18 cellular contexts compared by ENCODE assay signal in genomic region chr5:30100929-30101328, GRCh38.
DNase-seq lines count a peak whose midpoint lies in the region; ATAC-seq, FAIRE-seq and TF ChIP-seq lines count a peak whose summit lies in the region.
"Had no signal": no experiment of that assay in that cellular context is flagged by ENCODE, and none has a peak within 500 bp of the region (broad histone marks: within the 10 kb centered on the region; RNA-seq: fewer than 3 reads in every experiment).

No MANE protein-coding gene starts in this region.

- H3K4ac ChIP-seq in H1 (replicated peaks; ENCODE audit: insufficient read length, low read depth, low read length), result no peak overlapping the region

- H4K8ac ChIP-seq in H1 (ENCODE audit: extremely low read depth, insufficient read depth, low read length), result no peak overlapping the region

- TF ChIP-seq POLR2A in H1 (IDR thresholded peaks at IDR 0.05; ENCODE audit: control extremely low read depth in 1 of 2, low read depth in 2 of 2, low read length in 2 of 2), result no peak

- H3K27me3 ChIP-seq in ACC112 (ENCODE audit: insufficient read depth, low read length), result no peaks in the 10 kb centered on the region
- H3K27me3 ChIP-seq in H1 (replicated peaks in 1 of 4; ENCODE audit: control insufficient read depth in 3 of 4, extremely low read depth in 1 of 4, insufficient read depth in 3 of 4, low read length in 3 of 4), result no peaks in the 10 kb centered on the region
- H3K27me3 ChIP-seq: right atrium auricular region, suprapubic skin, vagina had no signal

- TF ChIP-seq EP300 in H1 (IDR thresholded peaks at IDR 0.05; ENCODE audit: borderline replicate concordance in 1 of 2, low read depth in 2 of 2, low read length in 2 of 2), result no peak

- H3K4me3 ChIP-seq in ACC112 (ENCODE audit: low read depth, low read length) (no peak overlapping the region), HEK293 (ENCODE audit: low read depth, low read length) (no peak overlapping the region), H1 (ENCODE audit: extremely low read depth in 1 of 4, insufficient read depth in 2 of 4, low read depth in 3 of 4, low read length in 4 of 4) (no peak overlapping the region)
- H3K4me3 ChIP-seq: lower lobe of right lung, right atrium auricular region, suprapubic skin, vagina had no signal

- CTCF ChIA-PET in HEK293 (lab: Yijun Ruan, JAX), result interaction anchor here (0.5 kb wide), 1 partner anchor 1207 kb away, joined by 5 read pairs; no protein-coding TSS in a partner anchor
- CTCF ChIA-PET in H1 (lab: Charles Lee; ENCODE audit: partially characterized antibody), result no interaction called here

- no peak overlapping the region for H3K9ac ChIP-seq in H1 (replicated peaks in 1 of 4; ENCODE audit: extremely low read depth in 1 of 4, low read depth in 3 of 4, low read length in 3 of 4)

- H3K23ac ChIP-seq in H1 (ENCODE audit: insufficient read length), result no peak overlapping the region

- peak overlapping the region; percentile 74; the same call in 1 of the 2 replicates for H2BK5ac ChIP-seq in H1 (ENCODE audit: low read depth, low read length)

- H3K56ac ChIP-seq in H1 (replicated peaks; ENCODE audit: insufficient read length, low read depth, low read length), result no peak overlapping the region

- H4K91ac ChIP-seq in H1 (replicated peaks; ENCODE audit: insufficient read length, low read length), result peak overlapping the region; percentile 25

- H2AFZ ChIP-seq in ACC112 (ENCODE audit: low read length, unreplicated experiment), result no peak overlapping the region
- peak overlapping the region; percentile 30 for H2AFZ ChIP-seq in H1 (ENCODE audit: low read length)

- no peaks in the 10 kb centered on the region for H3K79me1 ChIP-seq in H1 (ENCODE audit: low read depth, low read length)

- TF ChIP-seq RAD21 in H1 (IDR thresholded peaks at IDR 0.05 in 1 of 2, conservative IDR thresholded peaks at IDR 0.05 in 1 of 2; ENCODE audit: low read depth in 2 of 2, low read length in 2 of 2), result no peak

- no peak overlapping the region for H2BK15ac ChIP-seq in H1 (ENCODE audit: low read length)

- no peak overlapping the region for H2AK5ac ChIP-seq in H1 (ENCODE audit: low read depth, low read length)

- no peak overlapping the region for H2BK12ac ChIP-seq in H1 (ENCODE audit: low read depth, low read length)

- no peak for ATAC-seq in Right ventricle myocardium superior (ENCODE audit: poor library complexity)
- ATAC-seq: activated CD4-positive, alpha-beta T cell treated with anti-CD3 and anti-CD28 coated beads for 36 hours; lower lobe of right lung had no signal

- POLR2A ChIA-PET in HEK293 (lab: Yijun Ruan, JAX), result no interaction called here
- POLR2A ChIA-PET in H1 (lab: Charles Lee; ENCODE audit: partially characterized antibody), result no interaction called here

- H3K9me3 ChIP-seq in HEK293 (ENCODE audit: control insufficient read depth, insufficient read depth, low read depth, low read length) (no peaks in the 10 kb centered on the region), H1 (ENCODE audit: insufficient read depth in 2 of 2, low read depth in 1 of 2, low read length in 1 of 2) (no peaks in the 10 kb centered on the region)
- H3K9me3 ChIP-seq: lower lobe of right lung, right atrium auricular region, suprapubic skin, vagina had no signal

- no peak for FAIRE-seq in H1 (lab: Jason Lieb, UNC)
- FAIRE-seq: islet of Langerhans had no signal

- H3K79me2 ChIP-seq in ACC112 (ENCODE audit: control insufficient read depth, insufficient read depth, low read length, unreplicated experiment), result no peaks in the 10 kb centered on the region
- no peaks in the 10 kb centered on the region for H3K79me2 ChIP-seq in H1 (ENCODE audit: control insufficient read depth in 1 of 2, insufficient read depth in 2 of 2, low read length in 2 of 2)

- H3K18ac ChIP-seq in H1 (ENCODE audit: extremely low read depth, low read length), result peak overlapping the region; percentile 52; the same call in 1 of the 2 replicates

- H4K5ac ChIP-seq in H1 (ENCODE audit: insufficient read length, low read depth, low read length), result peak overlapping the region; percentile 62

- no peak overlapping the region for H3K14ac ChIP-seq in H1 (ENCODE audit: insufficient read length)

- H2BK20ac ChIP-seq in H1 (ENCODE audit: low read length), result peak overlapping the region; percentile 84; the same call in 1 of the 2 replicates

- intact Hi-C loops in Right ventricle myocardium superior (cut with DNase I), result no loop called here

- WGBS in H1 (ENCODE audit: extremely low coverage in 1 of 2, insufficient coverage in 1 of 2, insufficient read length in 1 of 2, insufficient replicate concordance in 2 of 2, low coverage in 1 of 2, low lambda C conversion rate in 2 of 2, missing lambda C conversion rate in 1 of 2), 2 experiments, result 100% methylated on average over 2 of the region's 2 CpGs; no CpG with 5 or more reads in 1 of the 2 experiments

- peak overlapping the region; percentile 77 for H3K27ac ChIP-seq in ACC112 (ENCODE audit: low read depth, low read length)
- H3K27ac ChIP-seq in HEK293 (ENCODE audit: extremely low read depth, low read depth, low read length), result no peak overlapping the region
- H3K27ac ChIP-seq in H1 (ENCODE audit: low read depth, low read length), result no peak overlapping the region
- H3K27ac ChIP-seq: lower lobe of right lung, right atrium auricular region, suprapubic skin, vagina had no signal

- no peaks in the 10 kb centered on the region for H4K20me1 ChIP-seq in H1 (replicated peaks in 1 of 2; ENCODE audit: control insufficient read depth in 1 of 2, insufficient read depth in 2 of 2, low read length in 2 of 2)

- TF ChIP-seq CTCF in HEK293 (tag by site-specific recombination; IDR thresholded peaks at IDR 0.05) (no peak), H1 (IDR thresholded peaks at IDR 0.05; ENCODE audit: control extremely low read depth in 1 of 3, insufficient read depth in 1 of 3, low read depth in 1 of 3, low read length in 3 of 3) (no peak)

- peak overlapping the region; percentile 80 for H2BK120ac ChIP-seq in H1 (replicated peaks; ENCODE audit: low read depth, low read length)

- H3K36me3 ChIP-seq in ACC112 (ENCODE audit: insufficient read depth, low read length), result no peaks in the 10 kb centered on the region
- H3K36me3 ChIP-seq in HEK293 (ENCODE audit: control insufficient read depth in 2 of 2, insufficient read depth in 1 of 2, low read length in 2 of 2), result no peaks in the 10 kb centered on the region
- H3K36me3 ChIP-seq in H1 (ENCODE audit: control insufficient read depth in 2 of 4, insufficient read depth in 4 of 4, low read length in 3 of 4), result no peaks in the 10 kb centered on the region
- H3K36me3 ChIP-seq: lower lobe of right lung, right atrium auricular region, suprapubic skin, vagina had no signal

- no peaks in the 10 kb centered on the region for H3K23me2 ChIP-seq in H1 (ENCODE audit: low read depth, low read length)

- DNase-seq in NCI-H774 (lab: John Stamatoyannopoulos, UW) (peak; percentile 51), H1 (ENCODE audit: low read depth in 1 of 2, low spot score in 2 of 2) (no peak), OCI-M1 (lab: John Stamatoyannopoulos, UW) (no peak), Right ventricle myocardium superior (no peak), iPS-NIHi11 (ENCODE audit: low spot score) (no peak)
- DNase-seq in activated CD8-positive, alpha-beta memory T cell treated with anti-CD3 and anti-CD28 coated beads, Interleukin-2, amount 50 U/mL, for 4 hours, result no peak
- DNase-seq: activated CD4-positive, alpha-beta T cell treated with anti-CD3 and anti-CD28 coated beads for 36 hours; activated naive CD8-positive, alpha-beta T cell treated with anti-CD3 and anti-CD28 coated beads for 36 hours; CD4-positive, alpha-beta T cell; lower lobe of right lung; MV-4-11; stimulated activated CD4-positive, alpha-beta T cell treated with anti-CD3 and anti-CD28 coated beads, Interleukin-15, amount 100 ng/mL, for 24 hours had no signal

- H3K4me1 ChIP-seq in ACC112 (ENCODE audit: control insufficient read depth, insufficient read depth, low read length, unreplicated experiment), result peaks cover 12% of the 10 kb centered on the region
- H3K4me1 ChIP-seq in HEK293 (ENCODE audit: control insufficient read depth, insufficient read depth, low read length), result no peaks in the 10 kb centered on the region
- peaks cover 1 to 12% (median 4%) of the 10 kb centered on the region in 4 experiments; a peak in 3 of 7 replicates for H3K4me1 ChIP-seq in H1 (replicated peaks in 1 of 4; ENCODE audit: control insufficient read depth in 3 of 4, insufficient read depth in 4 of 4, low read length in 3 of 4)
- H3K4me1 ChIP-seq: lower lobe of right lung, right atrium auricular region, suprapubic skin, vagina had no signal

- no peak overlapping the region for H3K4me2 ChIP-seq in H1 (ENCODE audit: insufficient read depth in 1 of 2, low read depth in 2 of 2, low read length in 2 of 2)

TF ChIP-seq in HEK293, 187 proteins besides CTCF, POLR2A, EP300 and RAD21:
- TF ChIP-seq ZNF510 (tag by site-specific recombination; IDR thresholded peaks at IDR 0.05; ENCODE audit: insufficient replicate concordance) (no peak), ZNF629 (tag by site-specific recombination; IDR thresholded peaks at IDR 0.05) (peak; percentile 56), ZNF426 (tag by site-specific recombination; IDR thresholded peaks at IDR 0.05) (no peak), KLF8 (tag by site-specific recombination; IDR thresholded peaks at IDR 0.05) (peak; percentile 37; the same call in 1 of the 2 replicates), SP7 (tag by site-specific recombination; IDR thresholded peaks at IDR 0.05) (0 out of 2 replicates have a peak, but pooled peaks have one; percentile 24), ZNF311 (tag by site-specific recombination; IDR thresholded peaks at IDR 0.05; ENCODE audit: borderline replicate concordance) (no peak)

TF ChIP-seq in H1, 55 proteins besides CTCF, POLR2A, EP300 and RAD21:
- TF ChIP-seq CEBPB (IDR thresholded peaks at IDR 0.05; ENCODE audit: low read depth, low read length) (peak; percentile 93), SP2 (IDR thresholded peaks at IDR 0.05; ENCODE audit: low read length) (no peak), TAF7 (optimal IDR thresholded peaks at IDR 0.05; ENCODE audit: borderline replicate concordance, low read depth, low read length) (no peak), SAP30 (IDR thresholded peaks at IDR 0.05; ENCODE audit: insufficient read depth, insufficient replicate concordance, low read length) (no peak)
